ENCODE assay signal across 9 cellular contexts in genomic region chr3:111080357-111080937, GRCh38.
A peak's percentile ranks its signal among the peaks of the same experiment; 100 is the strongest.
DNase-seq lines count a peak whose midpoint lies in the region; ATAC-seq and TF ChIP-seq lines count a peak whose summit lies in the region.
"Had no signal": no experiment of that assay in that cellular context is flagged by ENCODE, and none has a peak within 500 bp of the region (broad histone marks: within the 10 kb centered on the region; RNA-seq: fewer than 3 reads in every experiment).

No MANE protein-coding gene starts in this region.

- DNase-seq in AG09309 (ENCODE audit: low read depth) (no peak), HFF-Myc (ENCODE audit: extremely low read depth, low read depth) (no peak), adipocyte (ENCODE audit: low read depth) (peak; percentile 81), kidney glomerular epithelial cell (lab: John Stamatoyannopoulos, UW) (peak; percentile 73), islet precursor cell (no peak)
- no peak for DNase-seq in activated CD8-positive, alpha-beta memory T cell treated with anti-CD3 and anti-CD28 coated beads for 24 hours
- DNase-seq: activated naive CD8-positive, alpha-beta T cell treated with anti-CD3 and anti-CD28 coated beads, Interleukin-2, amount 10 ng/mL, durations not matched to agents 7 days and 5 days had no signal

- H3K27me3 ChIP-seq in adipocyte (replicated peaks; ENCODE audit: control insufficient read depth, insufficient read depth, low read length), result no peaks in the 10 kb centered on the region

- H3K9ac ChIP-seq in adipocyte (ENCODE audit: low read length), result no peak overlapping the region

- H3K36me3 ChIP-seq in adipocyte (ENCODE audit: control insufficient read depth, insufficient read depth, low read length, severe bottlenecking), result no peaks in the 10 kb centered on the region

- no peaks in the 10 kb centered on the region for H3K9me3 ChIP-seq in adipocyte (ENCODE audit: control insufficient read depth, low read length)

- TF ChIP-seq CTCF in AG09309 (IDR thresholded peaks at IDR 0.05; ENCODE audit: control insufficient read depth, insufficient read depth, low read depth, low read length, missing control alignments) (peak; percentile 43), HFF-Myc (IDR thresholded peaks at IDR 0.05; ENCODE audit: low read depth, low read length, missing control alignments) (peak; percentile 34)

- no peak for ATAC-seq in HG03108 (IDR thresholded peaks at IDR 0.05; ENCODE audit: unreplicated experiment)
- ATAC-seq in GM18511 (IDR thresholded peaks at IDR 0.05; ENCODE audit: unreplicated experiment), result no peak

- H3K4me3 ChIP-seq in AG09309 (ENCODE audit: control insufficient read depth, low read depth, low read length) (no peak overlapping the region), HFF-Myc (replicated peaks; ENCODE audit: low read depth, low read length) (no peak overlapping the region), adipocyte (ENCODE audit: low read length) (no peak overlapping the region)

- H3K4me1 ChIP-seq in adipocyte (ENCODE audit: control insufficient read depth, insufficient read depth, low read length), result peaks cover 23% of the 10 kb centered on the region

Comparison
In these comparisons a context has a peak if more than half of its experiments do, and no peak if none do; other contexts are left out.
1. DNase-seq: peak in adipocyte (single experiment) and kidney glomerular epithelial cell (single experiment); none in AG09309 (single experiment), HFF-Myc (single experiment), islet precursor cell (single experiment) and activated CD8-positive, alpha-beta memory T cell treated with anti-CD3 and anti-CD28 coated beads for 24 hours (single experiment).